In the genomic region with DNA sequence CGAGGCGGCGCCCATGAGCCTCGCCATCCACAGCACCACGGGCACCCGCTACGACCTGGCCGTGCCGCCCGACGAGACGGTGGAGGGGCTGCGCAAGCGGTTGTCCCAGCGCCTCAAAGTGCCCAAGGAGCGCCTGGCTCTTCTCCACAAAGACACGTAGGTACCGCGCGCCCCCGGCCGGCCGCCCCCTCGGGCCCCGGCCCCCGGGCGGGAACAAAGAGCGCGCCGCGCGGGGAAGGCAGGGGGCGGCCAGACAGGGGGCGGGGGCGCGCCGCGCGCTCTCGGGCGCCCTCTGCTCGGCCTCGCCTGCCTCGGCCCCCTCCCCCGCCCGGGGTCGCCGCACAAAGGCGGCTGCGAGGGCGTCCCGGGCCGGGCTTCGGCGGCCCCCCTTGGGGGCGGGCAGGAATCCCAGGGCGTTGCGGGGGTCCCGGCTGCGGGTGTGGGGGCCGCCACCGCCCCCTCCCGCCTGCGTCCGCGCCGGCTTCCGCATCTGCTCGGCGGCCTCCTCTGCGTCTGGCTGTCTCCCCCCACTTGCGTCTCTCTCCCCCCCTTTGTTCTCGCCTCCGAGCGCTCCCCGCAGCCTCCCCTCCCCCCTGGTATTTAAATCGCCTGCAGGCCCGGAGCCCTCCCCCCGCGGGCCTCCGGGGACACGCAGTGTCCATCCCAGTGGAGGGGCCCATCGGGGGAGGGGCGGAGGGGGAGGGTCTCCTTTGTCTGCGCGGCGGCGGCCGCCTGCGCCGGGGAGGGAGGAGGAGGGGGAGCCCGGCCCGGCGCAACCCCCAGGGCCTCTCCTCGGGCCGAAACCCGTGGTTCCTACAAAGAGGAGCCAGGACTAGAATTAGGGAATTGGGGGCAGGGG, we compare ENCODE assay signal across 6 cellular contexts. TPM values are rescaled to one million over a fixed set of nuclear protein-coding genes. Genes with fewer than 3 reads are reported as not detected.
DNase-seq lines count a peak whose midpoint lies in the region; ATAC-seq and TF ChIP-seq lines count a peak whose summit lies in the region.

No MANE protein-coding gene starts in this region.

- H3K4me1 Mint-ChIP-seq in nephron progenitor cell = peaks cover 17% of the 10 kb centered on the region

- no peaks in the 10 kb centered on the region for H3K9me3 ChIP-seq in PC-9 (ENCODE audit: insufficient read depth, low read depth)

- DNase-seq in PC-9 (no peak), ecto neural progenitor cell (ENCODE audit: low spot score) (peak; percentile 89), nephron progenitor cell (peak; percentile 82)

- H3K27ac ChIP-seq in PC-9 = peak overlapping the region; percentile 88

- H3F3A ChIP-seq in PC-9 (ENCODE audit: insufficient read depth, low read depth) = peaks cover 31% of the 10 kb centered on the region

- H3K9me2 ChIP-seq in PC-9 (ENCODE audit: insufficient read depth) = no peaks in the 10 kb centered on the region

- peaks cover 43% of the 10 kb centered on the region for H3K79me2 ChIP-seq in PC-9 (ENCODE audit: low read depth)

- H3K27ac Mint-ChIP-seq in nephron progenitor cell = peak overlapping the region; percentile 77

- peak overlapping the region; percentile 75 for H3K4me2 ChIP-seq in PC-9

- peak overlapping the region; percentile 71 for H3K4me3 ChIP-seq in PC-9

- peaks cover 3% of the 10 kb centered on the region; the same call in 1 of the 2 replicates for H3K36me3 ChIP-seq in PC-9 (ENCODE audit: low read depth)

- ATAC-seq in GM19023 (IDR thresholded peaks at IDR 0.05; ENCODE audit: unreplicated experiment) (no peak), GM21737 (IDR thresholded peaks at IDR 0.05; ENCODE audit: unreplicated experiment) (no peak)

- peak overlapping the region; percentile 93 for H3K4me3 Mint-ChIP-seq in nephron progenitor cell

- H3K9me3 Mint-ChIP-seq in nephron progenitor cell = no peaks in the 10 kb centered on the region

- H2AFZ ChIP-seq in PC-9 = no peak overlapping the region

- H3K4me1 ChIP-seq in PC-9 (replicated peaks; ENCODE audit: insufficient read depth) = peaks cover 14% of the 10 kb centered on the region

- H3K36me3 Mint-ChIP-seq in nephron progenitor cell (ENCODE audit: low read depth) = peaks cover 14% of the 10 kb centered on the region

- no peak for TF ChIP-seq CTCF in PC-9 (conservative IDR thresholded peaks at IDR 0.05)
- no peak for TF ChIP-seq CTCF in nephron progenitor cell (IDR thresholded peaks at IDR 0.05)

- intact Hi-C loops in PC-9 (cut with micrococcal nuclease; ENCODE audit: unreplicated experiment) = no loop called here

- H4K20me1 ChIP-seq in PC-9 (ENCODE audit: insufficient read depth) = peaks cover 9% of the 10 kb centered on the region; the same call in 1 of the 2 replicates

- no peaks in the 10 kb centered on the region for H3K27me3 ChIP-seq in PC-9 (ENCODE audit: insufficient read depth, low read depth)

- no TSS peak for BruUV-seq in PC-9 (replicated peaks; lab: Mats Ljungman, UMichigan)

- POLR2A ChIA-PET in PC-9 (lab: Charles Lee; ENCODE audit: unreplicated experiment) = no interaction called here

- CTCF ChIA-PET in PC-9 (lab: Charles Lee) = no interaction called here

- TF ChIP-seq POLR2A in GM19193 (IDR thresholded peaks at IDR 0.05; ENCODE audit: extremely low read depth, insufficient read depth, insufficient read length) = peak; percentile 18

- H3K27me3 Mint-ChIP-seq in nephron progenitor cell (ENCODE audit: low read depth, poor library complexity) = no peaks in the 10 kb centered on the region

RNA-seq across cellular contexts. Expression of gene MIDN, which starts 2.2 kb away (rescaled TPM):
- total RNA-seq in PC-9 (2021) = 61.4 and 92.0 TPM in 2 replicates

RNA-seq across cellular contexts. Expression of gene ATP5F1D, which starts 9.1 kb away (rescaled TPM):
- total RNA-seq in PC-9 (2021) = 157 and 214 TPM in 2 replicates

RNA-seq across cellular contexts. Expression of gene CBARP, which starts 12.8 kb away (rescaled TPM):
- 1.8 and 1.9 TPM in 2 replicates for total RNA-seq in PC-9 (2021)

RNA-seq across cellular contexts. Expression of gene CIRBP, which starts 18.5 kb away (rescaled TPM):
- 86.9 and 143 TPM in 2 replicates for total RNA-seq in PC-9 (2021)

RNA-seq across cellular contexts. Expression of gene FAM174C, which starts 24.7 kb away (rescaled TPM):
- 51.8 and 64.2 TPM in 2 replicates for total RNA-seq in PC-9 (2021)

Comparison
In these comparisons a context has a peak if more than half of its experiments do, and no peak if none do; other contexts are left out.
1. DNase-seq: peak in ecto neural progenitor cell (single experiment) and nephron progenitor cell (single experiment); none in PC-9 (0 of 2).